In the genomic region with DNA sequence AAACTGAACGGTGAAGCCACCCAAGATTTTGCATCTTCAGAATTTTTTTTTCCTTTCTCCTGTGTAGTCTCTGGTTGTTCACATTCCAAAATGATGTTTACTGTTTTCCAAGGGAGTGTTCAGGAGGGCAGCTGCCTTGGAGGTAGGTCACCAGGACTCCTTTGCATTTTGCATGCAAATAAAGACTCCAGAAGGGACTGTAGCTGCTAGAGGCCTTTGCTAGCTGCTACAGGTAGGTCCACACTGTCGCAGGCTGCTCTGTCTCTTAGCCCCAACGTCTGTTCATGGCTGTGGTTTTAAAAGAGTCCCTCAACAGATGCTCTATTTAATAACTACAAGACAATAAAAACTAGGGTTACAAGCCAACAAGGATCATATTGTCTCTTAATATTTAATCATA, we compare ENCODE assay signal across 2 cellular contexts.
TF ChIP-seq lines count a peak whose summit lies in the region.

No MANE protein-coding gene starts in this region.

TF ChIP-seq in IMR-90, 13 proteins besides CTCF, POLR2A, EP300 and RAD21:
- no peak for TF ChIP-seq MXI1 (IDR thresholded peaks at IDR 0.05; ENCODE audit: borderline replicate concordance, low read depth, low read length)
- no peak for TF ChIP-seq CEBPB (IDR thresholded peaks at IDR 0.05; ENCODE audit: low read depth, low read length)
- no peak for TF ChIP-seq SMC3 (IDR thresholded peaks at IDR 0.05; ENCODE audit: low read depth, low read length)
- TF ChIP-seq, protein P1, sequence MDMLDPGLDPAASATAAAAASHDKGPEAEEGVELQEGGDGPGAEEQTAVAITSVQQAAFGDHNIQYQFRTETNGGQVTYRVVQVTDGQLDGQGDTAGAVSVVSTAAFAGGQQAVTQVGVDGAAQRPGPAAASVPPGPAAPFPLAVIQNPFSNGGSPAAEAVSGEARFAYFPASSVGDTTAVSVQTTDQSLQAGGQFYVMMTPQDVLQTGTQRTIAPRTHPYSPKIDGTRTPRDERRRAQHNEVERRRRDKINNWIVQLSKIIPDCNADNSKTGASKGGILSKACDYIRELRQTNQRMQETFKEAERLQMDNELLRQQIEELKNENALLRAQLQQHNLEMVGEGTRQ (IDR thresholded peaks at IDR 0.05; ENCODE audit: low read depth, low read length) = no peak
- TF ChIP-seq MAFK (IDR thresholded peaks at IDR 0.05; ENCODE audit: low read depth, low read length) = no peak
- TF ChIP-seq NFE2L2 (IDR thresholded peaks at IDR 0.05; ENCODE audit: low read depth, low read length) = no peak
- TF ChIP-seq CHD1 (IDR thresholded peaks at IDR 0.05; ENCODE audit: low read depth, low read length) = no peak
- TF ChIP-seq RCOR1 (IDR thresholded peaks at IDR 0.05; ENCODE audit: insufficient replicate concordance, low read length) = no peak
- no peak for TF ChIP-seq RFX5 (IDR thresholded peaks at IDR 0.05; ENCODE audit: low read depth, low read length)
- TF ChIP-seq FOS (IDR thresholded peaks at IDR 0.05; ENCODE audit: low read depth, low read length) = no peak
- TF ChIP-seq MAZ (IDR thresholded peaks at IDR 0.05; ENCODE audit: borderline replicate concordance, low read depth, low read length) = no peak
- TF ChIP-seq BHLHE40 (IDR thresholded peaks at IDR 0.05; ENCODE audit: low read depth, low read length) = no peak
- TF ChIP-seq, protein P2, sequence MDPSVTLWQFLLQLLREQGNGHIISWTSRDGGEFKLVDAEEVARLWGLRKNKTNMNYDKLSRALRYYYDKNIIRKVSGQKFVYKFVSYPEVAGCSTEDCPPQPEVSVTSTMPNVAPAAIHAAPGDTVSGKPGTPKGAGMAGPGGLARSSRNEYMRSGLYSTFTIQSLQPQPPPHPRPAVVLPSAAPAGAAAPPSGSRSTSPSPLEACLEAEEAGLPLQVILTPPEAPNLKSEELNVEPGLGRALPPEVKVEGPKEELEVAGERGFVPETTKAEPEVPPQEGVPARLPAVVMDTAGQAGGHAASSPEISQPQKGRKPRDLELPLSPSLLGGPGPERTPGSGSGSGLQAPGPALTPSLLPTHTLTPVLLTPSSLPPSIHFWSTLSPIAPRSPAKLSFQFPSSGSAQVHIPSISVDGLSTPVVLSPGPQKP (IDR thresholded peaks at IDR 0.05; ENCODE audit: borderline replicate concordance, low read depth, low read length) = no peak

TF ChIP-seq in GM12878, 131 proteins besides CTCF, POLR2A, EP300 and RAD21:
- TF ChIP-seq CHD4 (IDR thresholded peaks at IDR 0.05) (no peak), KLF5 (IDR thresholded peaks at IDR 0.05; ENCODE audit: partially characterized antibody) (no peak), SUZ12 (IDR thresholded peaks at IDR 0.05; ENCODE audit: unreplicated experiment) (no peak), TAF1 (IDR thresholded peaks at IDR 0.05; ENCODE audit: borderline replicate concordance, low read depth, low read length) (no peak), BHLHE40 (IDR thresholded peaks at IDR 0.05; ENCODE audit: borderline replicate concordance in 1 of 2, low read depth in 2 of 2, low read length in 1 of 2) (no peak), IKZF1 (conservative IDR thresholded peaks at IDR 0.05) (no peak), EED (IDR thresholded peaks at IDR 0.05; ENCODE audit: low read depth) (no peak), STAT3 (IDR thresholded peaks at IDR 0.05; ENCODE audit: low read depth, low read length) (no peak), KAT2A (conservative IDR thresholded peaks at IDR 0.05; ENCODE audit: control insufficient read depth, low read depth, low read length) (no peak), PAX8 (IDR thresholded peaks at IDR 0.05) (no peak), SMAD5 (IDR thresholded peaks at IDR 0.05; ENCODE audit: low read depth) (no peak), SMAD1 (IDR thresholded peaks at IDR 0.05; ENCODE audit: low read depth, partially characterized antibody) (no peak), NBN (IDR thresholded peaks at IDR 0.05) (no peak), TCF3 (IDR thresholded peaks at IDR 0.05; ENCODE audit: borderline replicate concordance, insufficient read depth, low read depth, low read length) (no peak)
- TF ChIP-seq, protein P3, sequence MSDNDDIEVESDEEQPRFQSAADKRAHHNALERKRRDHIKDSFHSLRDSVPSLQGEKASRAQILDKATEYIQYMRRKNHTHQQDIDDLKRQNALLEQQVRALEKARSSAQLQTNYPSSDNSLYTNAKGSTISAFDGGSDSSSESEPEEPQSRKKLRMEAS (IDR thresholded peaks at IDR 0.05; ENCODE audit: low read depth, low read length) = no peak
- TF ChIP-seq, protein P4, sequence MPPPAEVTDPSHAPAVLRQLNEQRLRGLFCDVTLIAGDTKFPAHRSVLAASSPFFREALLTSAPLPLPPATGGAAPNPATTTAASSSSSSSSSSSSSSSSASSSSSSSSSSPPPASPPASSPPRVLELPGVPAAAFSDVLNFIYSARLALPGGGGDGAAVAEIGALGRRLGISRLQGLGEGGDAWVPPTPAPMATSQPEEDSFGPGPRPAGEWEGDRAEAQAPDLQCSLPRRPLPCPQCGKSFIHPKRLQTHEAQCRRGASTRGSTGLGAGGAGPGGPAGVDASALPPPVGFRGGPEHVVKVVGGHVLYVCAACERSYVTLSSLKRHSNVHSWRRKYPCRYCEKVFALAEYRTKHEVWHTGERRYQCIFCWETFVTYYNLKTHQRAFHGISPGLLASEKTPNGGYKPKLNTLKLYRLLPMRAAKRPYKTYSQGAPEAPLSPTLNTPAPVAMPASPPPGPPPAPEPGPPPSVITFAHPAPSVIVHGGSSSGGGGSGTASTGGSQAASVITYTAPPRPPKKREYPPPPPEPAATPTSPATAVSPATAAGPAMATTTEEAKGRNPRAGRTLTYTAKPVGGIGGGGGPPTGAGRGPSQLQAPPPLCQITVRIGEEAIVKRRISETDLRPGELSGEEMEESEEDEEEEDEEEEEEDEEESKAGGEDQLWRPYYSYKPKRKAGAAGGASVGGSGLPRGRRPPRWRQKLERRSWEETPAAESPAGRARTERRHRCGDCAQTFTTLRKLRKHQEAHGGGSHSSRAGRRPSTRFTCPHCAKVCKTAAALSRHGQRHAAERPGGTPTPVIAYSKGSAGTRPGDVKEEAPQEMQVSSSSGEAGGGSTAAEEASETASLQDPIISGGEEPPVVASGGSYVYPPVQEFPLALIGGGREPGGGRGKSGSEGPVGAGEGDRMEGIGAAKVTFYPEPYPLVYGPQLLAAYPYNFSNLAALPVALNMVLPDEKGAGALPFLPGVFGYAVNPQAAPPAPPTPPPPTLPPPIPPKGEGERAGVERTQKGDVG (CRISPR knock-in tag; IDR thresholded peaks at IDR 0.05) = no peak
- TF ChIP-seq, protein P5, sequence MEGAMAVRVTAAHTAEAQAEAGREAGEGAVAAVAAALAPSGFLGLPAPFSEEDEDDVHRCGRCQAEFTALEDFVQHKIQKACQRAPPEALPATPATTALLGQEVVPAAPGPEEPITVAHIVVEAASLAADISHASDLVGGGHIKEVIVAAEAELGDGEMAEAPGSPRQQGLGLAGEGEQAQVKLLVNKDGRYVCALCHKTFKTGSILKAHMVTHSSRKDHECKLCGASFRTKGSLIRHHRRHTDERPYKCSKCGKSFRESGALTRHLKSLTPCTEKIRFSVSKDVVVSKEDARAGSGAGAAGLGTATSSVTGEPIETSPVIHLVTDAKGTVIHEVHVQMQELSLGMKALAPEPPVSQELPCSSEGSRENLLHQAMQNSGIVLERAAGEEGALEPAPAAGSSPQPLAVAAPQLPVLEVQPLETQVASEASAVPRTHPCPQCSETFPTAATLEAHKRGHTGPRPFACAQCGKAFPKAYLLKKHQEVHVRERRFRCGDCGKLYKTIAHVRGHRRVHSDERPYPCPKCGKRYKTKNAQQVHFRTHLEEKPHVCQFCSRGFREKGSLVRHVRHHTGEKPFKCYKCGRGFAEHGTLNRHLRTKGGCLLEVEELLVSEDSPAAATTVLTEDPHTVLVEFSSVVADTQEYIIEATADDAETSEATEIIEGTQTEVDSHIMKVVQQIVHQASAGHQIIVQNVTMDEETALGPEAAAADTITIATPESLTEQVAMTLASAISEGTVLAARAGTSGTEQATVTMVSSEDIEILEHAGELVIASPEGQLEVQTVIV (IDR thresholded peaks at IDR 0.05; ENCODE audit: borderline replicate concordance, partially characterized antibody) = no peak
